ENCODE assay signal across 8 cellular contexts in genomic region chr2:180508451-180508850, GRCh38.
"Had no signal": no experiment of that assay in that cellular context is flagged by ENCODE, and none has a peak within 500 bp of the region (broad histone marks: within the 10 kb centered on the region; RNA-seq: fewer than 3 reads in every experiment).

No MANE protein-coding gene starts in this region.

- H3K9me3 ChIP-seq: HAP-1 had no signal

- H2AFZ ChIP-seq: GM23248, GM23338 had no signal

- DNase-seq: GM23248, GOT3, H7, H9, HCEC 1CT, HFFc6 had no signal

- H3K36me3 ChIP-seq: HAP-1 had no signal

- H3K27ac ChIP-seq: GM23248 had no signal

- H3K9ac ChIP-seq: GM23248 had no signal

- H3K4me2 ChIP-seq: GM23338 had no signal

- H3K4me1 ChIP-seq: HAP-1 had no signal

- H3K4me3 ChIP-seq: GM23248, GM23338, HAP-1 had no signal
